In the genomic region with DNA sequence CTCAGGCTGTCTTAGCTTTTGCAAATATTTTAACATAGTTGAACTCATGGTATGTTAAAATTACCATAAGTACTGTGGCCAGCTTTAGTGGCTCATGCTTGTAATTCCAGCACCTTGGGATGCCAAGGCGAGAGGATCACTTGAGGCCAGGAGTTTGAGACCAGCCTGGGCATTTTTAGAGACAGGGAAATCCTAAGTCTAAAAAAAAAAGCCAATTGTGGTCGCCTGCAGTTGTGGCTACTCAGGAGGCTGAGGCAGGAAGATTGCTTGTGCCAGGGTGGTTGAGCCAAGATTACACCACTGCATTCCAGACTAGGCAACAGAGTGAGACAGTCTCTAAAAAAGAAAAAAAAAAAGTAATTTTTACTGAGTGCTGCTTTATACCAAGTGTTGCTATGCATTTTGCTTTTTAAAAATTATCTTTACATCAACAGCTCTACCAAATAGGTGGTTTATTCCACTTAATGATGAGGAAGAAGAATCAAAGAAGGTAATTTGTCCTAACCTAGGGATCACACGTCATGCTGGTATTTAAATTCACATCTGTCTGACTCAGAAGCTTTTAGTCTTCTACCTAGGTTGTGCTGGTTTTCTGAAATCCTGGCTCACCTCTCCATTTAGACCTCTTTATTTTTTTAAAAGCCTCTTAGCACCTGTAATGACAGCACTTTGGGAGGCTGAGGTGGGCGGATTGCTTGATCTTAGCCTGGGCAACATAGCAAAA, we compare ENCODE assay signal across 15 cellular contexts. TPM values are rescaled to one million over a fixed set of nuclear protein-coding genes. Genes with fewer than 3 reads are reported as not detected.
DNase-seq lines count a peak whose midpoint lies in the region; ATAC-seq and TF ChIP-seq lines count a peak whose summit lies in the region.
"Had no signal": no experiment of that assay in that cellular context is flagged by ENCODE, and none has a peak within 500 bp of the region (broad histone marks: within the 10 kb centered on the region; RNA-seq: fewer than 3 reads in every experiment).

No MANE protein-coding gene starts in this region.

- H3K9me3 Mint-ChIP-seq in glutamatergic neuron (ENCODE audit: unreplicated experiment), result peaks cover 3% of the 10 kb centered on the region
- H3K9me3 Mint-ChIP-seq: activated CD4-positive, alpha-beta T cell treated with anti-CD3 and anti-CD28 coated beads, Interleukin-2, amount 10 ng/mL, durations not matched to agents 7 days and 5 days; stimulated activated naive CD8-positive, alpha-beta T cell treated with anti-CD3 and anti-CD28 coated beads, Interleukin-15, amount 100 ng/mL, for 72 hours had no signal

- in situ Hi-C loops in GM23248 (cut with MboI), result no loop called here

- no peak overlapping the region for H3K27ac Mint-ChIP-seq in glutamatergic neuron (ENCODE audit: unreplicated experiment)
- H3K27ac Mint-ChIP-seq: activated CD4-positive, alpha-beta T cell treated with anti-CD3 and anti-CD28 coated beads, Interleukin-2, amount 10 ng/mL, durations not matched to agents 7 days and 5 days; CD4-positive, CD25-positive, alpha-beta regulatory T cell had no signal

- H3K4me3 ChIP-seq in GM23248 (no peak overlapping the region), PC-9 (no peak overlapping the region), epithelial cell of esophagus (ENCODE audit: low read length) (no peak overlapping the region), trophoblast cell (ENCODE audit: low read depth, low read length) (no peak overlapping the region)
- H3K4me3 ChIP-seq: K562 had no signal

- H4K91ac ChIP-seq in trophoblast cell (ENCODE audit: low read depth, low read length), result no peak overlapping the region

- H3K23ac ChIP-seq in trophoblast cell (ENCODE audit: low read length), result no peak overlapping the region

- CTCF ChIA-PET in PC-9 (lab: Charles Lee), result no interaction called here

- no peak for ATAC-seq in HG03159 (IDR thresholded peaks at IDR 0.05; ENCODE audit: unreplicated experiment)
- ATAC-seq in GM21723 (IDR thresholded peaks at IDR 0.05; ENCODE audit: unreplicated experiment), result no peak
- ATAC-seq: K562; stimulated activated naive CD8-positive, alpha-beta T cell treated with anti-CD3 and anti-CD28 coated beads, Interleukin-15, amount 100 ng/mL, for 72 hours had no signal

- H3K4ac ChIP-seq in trophoblast cell (ENCODE audit: low read depth, low read length), result no peak overlapping the region

- peaks cover 15% of the 10 kb centered on the region for H3K4me1 Mint-ChIP-seq in glutamatergic neuron (ENCODE audit: low read depth, unreplicated experiment)
- H3K4me1 Mint-ChIP-seq: activated CD4-positive, alpha-beta T cell treated with anti-CD3 and anti-CD28 coated beads, Interleukin-2, amount 10 ng/mL, durations not matched to agents 7 days and 5 days; stimulated activated naive CD8-positive, alpha-beta T cell treated with anti-CD3 and anti-CD28 coated beads, Interleukin-15, amount 100 ng/mL, for 72 hours had no signal

- DNase-seq in GM23248, result peak; percentile 77
- DNase-seq in PC-9, result no peak
- peak; percentile 29 for DNase-seq in epithelial cell of esophagus (ENCODE audit: low read depth)
- peak; percentile 13 to 57 for DNase-seq in trophoblast cell
- DNase-seq in glutamatergic neuron, result no peak
- DNase-seq in NCI-H2196 treated with DMSO at 0.1 percent for 48 hours (lab: John Stamatoyannopoulos, UW; ENCODE audit: unreplicated experiment), result no peak
- DNase-seq: activated CD4-positive, alpha-beta T cell treated with anti-CD3 and anti-CD28 coated beads, Interleukin-2, amount 10 ng/mL, durations not matched to agents 7 days and 5 days; activated effector memory CD4-positive, alpha-beta T cell treated with Interleukin-2 at 50 U/mL for 16 hours; CD4-positive, CD25-positive, alpha-beta regulatory T cell; NCI-H2171 treated with DMSO at 0.1 percent for 48 hours; OCI-M1; stimulated activated naive CD8-positive, alpha-beta T cell treated with anti-CD3 and anti-CD28 coated beads, Interleukin-15, amount 100 ng/mL, for 72 hours had no signal

- peaks cover 20% of the 10 kb centered on the region for H3K4me1 ChIP-seq in GM23248 (ENCODE audit: insufficient read depth)
- no peaks in the 10 kb centered on the region for H3K4me1 ChIP-seq in PC-9 (replicated peaks; ENCODE audit: insufficient read depth)
- H3K4me1 ChIP-seq in trophoblast cell (ENCODE audit: control insufficient read depth in 1 of 2, insufficient read depth in 2 of 2, low read length in 2 of 2), result no peaks in the 10 kb centered on the region

- H3K27me3 ChIP-seq in GM23248 (replicated peaks; ENCODE audit: insufficient read depth) (no peaks in the 10 kb centered on the region), PC-9 (ENCODE audit: insufficient read depth, low read depth) (no peaks in the 10 kb centered on the region), trophoblast cell (ENCODE audit: insufficient read depth, low read length) (no peaks in the 10 kb centered on the region)

- no peaks in the 10 kb centered on the region; the same call in 1 of the 2 replicates for H4K20me1 ChIP-seq in GM23248 (ENCODE audit: insufficient read depth)
- 0 out of 2 replicates have a peak, but pooled peaks cover 8% of the 10 kb centered on the region for H4K20me1 ChIP-seq in PC-9 (ENCODE audit: insufficient read depth)

- H3K9me2 ChIP-seq in GM23248 (ENCODE audit: insufficient read depth) (no peaks in the 10 kb centered on the region), PC-9 (ENCODE audit: insufficient read depth) (no peaks in the 10 kb centered on the region)

- H3K79me1 ChIP-seq in trophoblast cell (ENCODE audit: low read length), result no peaks in the 10 kb centered on the region

- no peak overlapping the region for H2AK5ac ChIP-seq in trophoblast cell (ENCODE audit: low read length)

- H3K9ac ChIP-seq in GM23248 (0 out of 2 replicates have a peak overlapping the region, but pooled peaks have one; percentile 21), trophoblast cell (ENCODE audit: low read length) (no peak overlapping the region)

- POLR2A ChIA-PET in PC-9 (lab: Charles Lee; ENCODE audit: unreplicated experiment), result no interaction called here

- no peak overlapping the region for H3K4me3 Mint-ChIP-seq in glutamatergic neuron (ENCODE audit: unreplicated experiment)
- H3K4me3 Mint-ChIP-seq: activated CD4-positive, alpha-beta T cell treated with anti-CD3 and anti-CD28 coated beads, Interleukin-2, amount 10 ng/mL, durations not matched to agents 7 days and 5 days; CD4-positive, CD25-positive, alpha-beta regulatory T cell; stimulated activated naive CD8-positive, alpha-beta T cell treated with anti-CD3 and anti-CD28 coated beads, Interleukin-15, amount 100 ng/mL, for 72 hours had no signal

- WGBS in GM23248 (ENCODE audit: low coverage in 1 of 2, low lambda C conversion rate in 2 of 2, missing lambda C conversion rate in 2 of 2), 2 experiments, result 56 to 57% methylated on average over 4 of the region's 4 CpGs
- no CpG with 5 or more reads among the region's 4 CpGs for WGBS in trophoblast cell (ENCODE audit: extremely low coverage, insufficient coverage, insufficient read length)

- H2AFZ ChIP-seq in GM23248, result no peak overlapping the region
- no peak overlapping the region for H2AFZ ChIP-seq in PC-9
- no peak overlapping the region for H2AFZ ChIP-seq in trophoblast cell (ENCODE audit: insufficient read depth, low read length, poor library complexity)

- no peak overlapping the region for H4K12ac ChIP-seq in trophoblast cell (ENCODE audit: low read depth, low read length)

- H3K27me3 Mint-ChIP-seq in glutamatergic neuron (ENCODE audit: unreplicated experiment), result peaks cover 2% of the 10 kb centered on the region
- H3K27me3 Mint-ChIP-seq: activated CD4-positive, alpha-beta T cell treated with anti-CD3 and anti-CD28 coated beads, Interleukin-2, amount 10 ng/mL, durations not matched to agents 7 days and 5 days; CD4-positive, CD25-positive, alpha-beta regulatory T cell; stimulated activated naive CD8-positive, alpha-beta T cell treated with anti-CD3 and anti-CD28 coated beads, Interleukin-15, amount 100 ng/mL, for 72 hours had no signal

- no peaks in the 10 kb centered on the region for H3K36me3 ChIP-seq in GM23248 (ENCODE audit: low read depth)
- no peaks in the 10 kb centered on the region for H3K36me3 ChIP-seq in PC-9 (ENCODE audit: low read depth)
- no peaks in the 10 kb centered on the region for H3K36me3 ChIP-seq in trophoblast cell (ENCODE audit: control insufficient read depth in 1 of 2, insufficient read depth in 2 of 2, low read length in 2 of 2)

- no peak for TF ChIP-seq CTCF in PC-9 (conservative IDR thresholded peaks at IDR 0.05)
- TF ChIP-seq CTCF in epithelial cell of esophagus (IDR thresholded peaks at IDR 0.05; ENCODE audit: insufficient read depth, low read depth, low read length, missing control alignments), result no peak
- no peak for TF ChIP-seq CTCF in glutamatergic neuron (IDR thresholded peaks at IDR 0.05; ENCODE audit: partially characterized antibody, unreplicated experiment)

- H3F3A ChIP-seq in GM23248 (ENCODE audit: insufficient read depth) (peaks cover 9% of the 10 kb centered on the region; the same call in 1 of the 2 replicates), PC-9 (ENCODE audit: insufficient read depth, low read depth) (peaks cover 11% of the 10 kb centered on the region; the same call in 1 of the 2 replicates)

- H3K9me3 ChIP-seq in GM23248 (ENCODE audit: low read depth), result no peaks in the 10 kb centered on the region
- 0 out of 2 replicates have a peak, but pooled peaks cover 1% of the 10 kb centered on the region for H3K9me3 ChIP-seq in PC-9 (ENCODE audit: insufficient read depth, low read depth)
- H3K9me3 ChIP-seq in trophoblast cell (ENCODE audit: insufficient read depth, low read depth, low read length), result no peaks in the 10 kb centered on the region

- H3K14ac ChIP-seq in trophoblast cell (ENCODE audit: low read length), result no peak overlapping the region

- H2BK12ac ChIP-seq in trophoblast cell (ENCODE audit: low read length), result no peak overlapping the region

- no peak overlapping the region for H4K8ac ChIP-seq in trophoblast cell (ENCODE audit: low read depth, low read length)

- no TSS peak for BruUV-seq in PC-9 (replicated peaks; lab: Mats Ljungman, UMichigan)

- intact Hi-C loops in PC-9 (cut with micrococcal nuclease; ENCODE audit: unreplicated experiment), result no loop called here

- no peak overlapping the region for H2BK5ac ChIP-seq in trophoblast cell (ENCODE audit: low read depth, low read length, poor library complexity)

- H3K4me2 ChIP-seq in GM23248 (ENCODE audit: unreplicated experiment) (peak overlapping the region; percentile 22), PC-9 (no peak overlapping the region), trophoblast cell (ENCODE audit: low read length) (no peak overlapping the region)

- H3K79me2 ChIP-seq in GM23248 (ENCODE audit: insufficient read depth) (peaks cover 53% of the 10 kb centered on the region), PC-9 (ENCODE audit: low read depth) (peaks cover 61% of the 10 kb centered on the region), trophoblast cell (ENCODE audit: control insufficient read depth, insufficient read depth, low read length, poor library complexity) (no peaks in the 10 kb centered on the region)

- no peak overlapping the region for H2BK120ac ChIP-seq in trophoblast cell (ENCODE audit: insufficient read depth, low read length, poor library complexity)

- H3K18ac ChIP-seq in trophoblast cell (ENCODE audit: low read length), result no peak overlapping the region

- no peaks in the 10 kb centered on the region for H3K36me3 Mint-ChIP-seq in glutamatergic neuron (ENCODE audit: unreplicated experiment)

- H3K27ac ChIP-seq in GM23248 (peak overlapping the region; percentile 56), PC-9 (peak overlapping the region; percentile 30), trophoblast cell (ENCODE audit: low read depth, low read length) (no peak overlapping the region)

RNA-seq across cellular contexts. Expression of gene PPP1R12B, which starts 16.8 kb away (rescaled TPM):
- total RNA-seq in GM23248 (2014; rRNA removed; shearing (Covaris generic)), result 2.3 and 14.6 TPM in 2 replicates
- polyA plus RNA-seq in GM23248 (2016; fragmentation: Nextera tagmentation; extraction: Ambion mirVana), result 2.5 and 3.6 TPM in 2 replicates
- total RNA-seq in PC-9 (2021) (33.3 and 35.8 TPM in 2 replicates), glutamatergic neuron (ENCODE audit: unreplicated experiment) (37.3 TPM)
- 9.0 and 9.4 TPM in 2 replicates for polyA plus RNA-seq in trophoblast cell (2013)

RNA-seq across cellular contexts. Expression of gene UBE2T, which starts 23.5 kb away (rescaled TPM):
- 12.5 and 18.9 TPM in 2 replicates for total RNA-seq in GM23248 (2014; rRNA removed; shearing (Covaris generic))
- polyA plus RNA-seq in GM23248 (2016; fragmentation: Nextera tagmentation; extraction: Ambion mirVana), result 39.6 and 41.1 TPM in 2 replicates
- total RNA-seq in PC-9 (2021), result 43.2 and 55.5 TPM in 2 replicates
- 44.5 and 45.0 TPM in 2 replicates for polyA plus RNA-seq in trophoblast cell (2013)
- total RNA-seq in glutamatergic neuron (ENCODE audit: unreplicated experiment), result 20.8 TPM

Comparison
In these comparisons a context has a peak if more than half of its experiments do, and no peak if none do; other contexts are left out.
1. DNase-seq: peak in GM23248 (single experiment), epithelial cell of esophagus (single experiment) and trophoblast cell (2 of 2); none in PC-9 (0 of 2), glutamatergic neuron (single experiment) and NCI-H2196 treated with DMSO at 0.1 percent for 48 hours (single experiment).